Comparison of ENCODE assay signal across 21 cellular contexts in the genomic region with DNA sequence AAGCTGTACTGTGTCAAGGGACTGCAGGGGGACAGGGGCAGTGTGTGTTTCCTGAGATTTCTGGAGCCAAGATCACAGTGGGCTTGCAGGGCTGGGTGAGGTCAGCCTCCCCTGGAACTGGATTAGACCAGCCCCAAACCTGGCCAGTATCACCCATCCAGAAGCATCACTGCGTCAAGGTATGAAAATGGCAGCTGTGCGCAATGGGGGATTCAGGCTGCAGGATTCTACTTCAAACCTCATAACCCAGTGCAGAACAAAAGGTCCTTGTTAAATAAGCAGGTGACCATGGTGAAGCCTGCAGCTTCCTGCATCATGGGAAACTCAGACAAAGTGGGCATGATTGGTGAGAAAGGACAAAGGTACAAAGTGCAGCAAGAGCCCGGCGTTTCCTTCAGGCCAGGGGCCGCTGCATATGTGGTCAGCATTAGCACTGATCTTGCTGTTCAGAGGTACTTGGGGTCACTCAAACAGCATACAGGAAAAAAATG. TPM values are rescaled to one million over a fixed set of nuclear protein-coding genes. Genes with fewer than 3 reads are reported as not detected.
A peak's percentile ranks its signal among the peaks of the same experiment; 100 is the strongest.
DNase-seq lines count a peak whose midpoint lies in the region; ATAC-seq and TF ChIP-seq lines count a peak whose summit lies in the region.
"Had no signal": no experiment of that assay in that cellular context is flagged by ENCODE, and none has a peak within 500 bp of the region (broad histone marks: within the 10 kb centered on the region; RNA-seq: fewer than 3 reads in every experiment).

No MANE protein-coding gene starts in this region.

- peak overlapping the region; percentile 52 to 96 (median 92) for H3K27ac Mint-ChIP-seq in brain
- no peak overlapping the region for H3K27ac Mint-ChIP-seq in stimulated activated naive CD8-positive, alpha-beta T cell treated with anti-CD3 and anti-CD28 coated beads, Interleukin-15, amount 100 ng/mL, for 72 hours
- H3K27ac Mint-ChIP-seq: T-helper 17 cell had no signal

- H3K4me3 ChIP-seq in A673 (ENCODE audit: low read depth, low read length, poor library complexity, severe bottlenecking), result no peak overlapping the region
- no peak overlapping the region for H3K4me3 ChIP-seq in osteoblast (ENCODE audit: insufficient read depth, low read length)
- no peak overlapping the region for H3K4me3 ChIP-seq in Karpas-422 (ENCODE audit: low read length)
- H3K4me3 ChIP-seq: HAP-1, lung had no signal

- ATAC-seq in stimulated activated naive CD8-positive, alpha-beta T cell treated with anti-CD3 and anti-CD28 coated beads, Interleukin-15, amount 100 ng/mL, for 72 hours, result no peak
- ATAC-seq in GM21737 (IDR thresholded peaks at IDR 0.05; ENCODE audit: unreplicated experiment), result no peak
- ATAC-seq: naive thymus-derived CD8-positive, alpha-beta T cell; Right ventricle myocardium inferior; T-helper 17 cell had no signal

- H3K27me3 Mint-ChIP-seq in brain, result no peaks in the 10 kb centered on the region
- no peaks in the 10 kb centered on the region for H3K27me3 Mint-ChIP-seq in stimulated activated naive CD8-positive, alpha-beta T cell treated with anti-CD3 and anti-CD28 coated beads, Interleukin-15, amount 100 ng/mL, for 72 hours
- H3K27me3 Mint-ChIP-seq: CD4-positive, alpha-beta memory T cell; naive thymus-derived CD8-positive, alpha-beta T cell; T-helper 17 cell had no signal

- peaks cover 13% of the 10 kb centered on the region for H3K79me2 ChIP-seq in osteoblast (ENCODE audit: insufficient read depth, low read length)
- H3K79me2 ChIP-seq in Karpas-422 (ENCODE audit: low read length), result 0 out of 2 replicates have a peak, but pooled peaks cover 11% of the 10 kb centered on the region

- TF ChIP-seq CTCF in A673 (conservative IDR thresholded peaks at IDR 0.05; ENCODE audit: low read depth, low read length) (no peak), brain (conservative IDR thresholded peaks at IDR 0.05) (no peak), osteoblast (IDR thresholded peaks at IDR 0.05; ENCODE audit: extremely low read depth, low read depth, low read length) (no peak)

- H2AFZ ChIP-seq in osteoblast (ENCODE audit: low read length), result no peak overlapping the region
- H2AFZ ChIP-seq in Karpas-422 (ENCODE audit: low read length), result no peak overlapping the region

- POLR2A ChIA-PET in A673 (lab: Charles Lee; ENCODE audit: low non-redundant PET), result no interaction called here

- peak overlapping the region in 3 of 5 experiments; percentile 4 to 32 (median 31) for H3K4me3 Mint-ChIP-seq in brain
- H3K4me3 Mint-ChIP-seq in stimulated activated naive CD8-positive, alpha-beta T cell treated with anti-CD3 and anti-CD28 coated beads, Interleukin-15, amount 100 ng/mL, for 72 hours, result no peak overlapping the region
- H3K4me3 Mint-ChIP-seq: activated naive CD4-positive, alpha-beta T cell treated with anti-CD3 and anti-CD28 coated beads for 36 hours; CD4-positive, alpha-beta memory T cell; T-helper 17 cell had no signal

- intact Hi-C loops in A673 (cut with micrococcal nuclease; ENCODE audit: unreplicated experiment), result loop anchor here (5.0 kb wide), 1 partner anchor 90 kb away; the partner anchor contains the start of gene REV3L

- peaks cover 35% of the 10 kb centered on the region for H3K36me3 Mint-ChIP-seq in brain

- H4K20me1 ChIP-seq in osteoblast (ENCODE audit: insufficient read depth, low read length), result no peaks in the 10 kb centered on the region
- no peaks in the 10 kb centered on the region for H4K20me1 ChIP-seq in Karpas-422 (ENCODE audit: insufficient read depth, low read depth, low read length)

- no peaks in the 10 kb centered on the region for H3K9me2 ChIP-seq in Karpas-422 (replicated peaks; ENCODE audit: insufficient read depth, low read length)

- H3K9ac ChIP-seq in Karpas-422 (ENCODE audit: low read length), result no peak overlapping the region

- DNase-seq in A673 (ENCODE audit: low spot score), result no peak
- DNase-seq in HuH-7 (ENCODE audit: low spot score), result peak; percentile 55
- DNase-seq in osteoblast (ENCODE audit: insufficient read length, low spot score, missing footprints), result no peak
- no peak for DNase-seq in stimulated activated naive CD8-positive, alpha-beta T cell treated with anti-CD3 and anti-CD28 coated beads, Interleukin-15, amount 100 ng/mL, for 72 hours
- no peak for DNase-seq in Karpas-422
- no peak for DNase-seq in medulla oblongata (ENCODE audit: extremely low spot score)
- DNase-seq: activated CD4-positive, alpha-beta T cell treated with anti-CD3 and anti-CD28 coated beads, Interleukin-2, amount 50 U/mL, for 4 hours; activated naive CD4-positive, alpha-beta T cell treated with anti-CD3 and anti-CD28 coated beads for 36 hours; CD4-positive, alpha-beta memory T cell; cortex of kidney; MM.1S; naive thymus-derived CD8-positive, alpha-beta T cell; NCI-H187; NCI-H446 treated with DMSO at 0.1 percent for 48 hours; T-helper 17 cell had no signal

- H3K27ac ChIP-seq in A673 (ENCODE audit: low read depth, low read length, poor library complexity, severe bottlenecking) (peak overlapping the region; percentile 71), osteoblast (ENCODE audit: low read depth, low read length) (peak overlapping the region; percentile 8), Karpas-422 (ENCODE audit: low read length) (no peak overlapping the region)
- H3K27ac ChIP-seq: WERI-Rb-1 had no signal

- no peaks in the 10 kb centered on the region for H3K36me3 ChIP-seq in A673 (ENCODE audit: insufficient read depth, low read length, poor library complexity, severe bottlenecking)
- H3K36me3 ChIP-seq in osteoblast (ENCODE audit: insufficient read depth, low read length), result peaks cover 49% of the 10 kb centered on the region
- H3K36me3 ChIP-seq in Karpas-422 (ENCODE audit: insufficient read depth, low read length), result peaks cover 52% of the 10 kb centered on the region

- CTCF ChIA-PET in A673 (lab: Charles Lee), result interaction anchor here (1.0 kb wide), 1 partner anchor 313 kb away, joined by 3 read pairs; a partner anchor contains a TSS

- H3K4me2 ChIP-seq in osteoblast (ENCODE audit: insufficient read depth, low read length) (no peak overlapping the region), Karpas-422 (ENCODE audit: low read depth, low read length, poor library complexity, severe bottlenecking) (no peak overlapping the region)

- peaks cover 60% of the 10 kb centered on the region for H3K4me1 ChIP-seq in A673 (ENCODE audit: insufficient read depth, low read length, poor library complexity, severe bottlenecking)
- H3K4me1 ChIP-seq in osteoblast (ENCODE audit: insufficient read depth, low read length), result peaks cover 38% of the 10 kb centered on the region
- H3K4me1 ChIP-seq in Karpas-422 (ENCODE audit: low read length), result no peaks in the 10 kb centered on the region

- H3K27me3 ChIP-seq in A673 (replicated peaks; ENCODE audit: insufficient read depth, low read depth, low read length, poor library complexity) (no peaks in the 10 kb centered on the region), osteoblast (ENCODE audit: insufficient read depth, low read length) (no peaks in the 10 kb centered on the region), Karpas-422 (ENCODE audit: low read length) (no peaks in the 10 kb centered on the region)

- H3K9me3 ChIP-seq in A673 (ENCODE audit: low read depth, low read length, poor library complexity, severe bottlenecking) (no peaks in the 10 kb centered on the region), osteoblast (ENCODE audit: low read depth, low read length) (no peaks in the 10 kb centered on the region), Karpas-422 (ENCODE audit: low read length) (no peaks in the 10 kb centered on the region)
- H3K9me3 ChIP-seq: HAP-1 had no signal

- H3K9me3 Mint-ChIP-seq in brain, result peaks cover 0 to 3% (median 0%) of the 10 kb centered on the region in 5 experiments
- no peaks in the 10 kb centered on the region for H3K9me3 Mint-ChIP-seq in stimulated activated naive CD8-positive, alpha-beta T cell treated with anti-CD3 and anti-CD28 coated beads, Interleukin-15, amount 100 ng/mL, for 72 hours
- H3K9me3 Mint-ChIP-seq: activated naive CD4-positive, alpha-beta T cell treated with anti-CD3 and anti-CD28 coated beads for 36 hours; CD4-positive, alpha-beta memory T cell; naive thymus-derived CD8-positive, alpha-beta T cell had no signal

- no TSS peak for BruUV-seq in A673 (replicated peaks; lab: Mats Ljungman, UMichigan)

- peaks cover 68% of the 10 kb centered on the region for H3K4me1 Mint-ChIP-seq in brain
- peaks cover 50% of the 10 kb centered on the region for H3K4me1 Mint-ChIP-seq in stimulated activated naive CD8-positive, alpha-beta T cell treated with anti-CD3 and anti-CD28 coated beads, Interleukin-15, amount 100 ng/mL, for 72 hours

RNA-seq across cellular contexts. Expression of gene TRAF3IP2, which starts 33.4 kb away (rescaled TPM):
- 7.8 and 9.8 TPM in 2 replicates for total RNA-seq in A673 (2021)
- polyA plus RNA-seq in brain (ENCODE audit: insufficient read depth, low read depth, low replicate concordance), result 102 TPM
- 23.6 and 23.9 TPM in 2 replicates for total RNA-seq in osteoblast
- 51.2 and 55.5 TPM in 2 replicates for total RNA-seq in Karpas-422 (2014; rRNA removed; shearing (Covaris generic); ENCODE audit: low replicate concordance)

Comparison
In these comparisons a context has a peak if more than half of its experiments do, and no peak if none do; other contexts are left out.
1. H3K27ac Mint-ChIP-seq: peak in brain (5 of 5); none in stimulated activated naive CD8-positive, alpha-beta T cell treated with anti-CD3 and anti-CD28 coated beads, Interleukin-15, amount 100 ng/mL, for 72 hours (0 of 2).
2. H3K4me3 Mint-ChIP-seq: peak in brain (3 of 5); none in stimulated activated naive CD8-positive, alpha-beta T cell treated with anti-CD3 and anti-CD28 coated beads, Interleukin-15, amount 100 ng/mL, for 72 hours (0 of 2).